22 cellular contexts compared by ENCODE assay signal in genomic region chr1:156906206-156906910, GRCh38. TPM values are rescaled to one million over a fixed set of nuclear protein-coding genes. Genes with fewer than 3 reads are reported as not detected.
"Had no signal": no experiment of that assay in that cellular context is flagged by ENCODE, and none has a peak within 500 bp of the region (broad histone marks: within the 10 kb centered on the region; RNA-seq: fewer than 3 reads in every experiment).

No MANE protein-coding gene starts in this region.

- H3K9ac ChIP-seq: neural progenitor cell had no signal

- H3K36me3 ChIP-seq: cardiac muscle cell, neural progenitor cell, prostate gland, thoracic aorta had no signal

- H3K9me3 Mint-ChIP-seq: activated CD4-positive, alpha-beta memory T cell treated with anti-CD3 and anti-CD28 coated beads for 36 hours; activated naive CD4-positive, alpha-beta T cell treated with anti-CD3 and anti-CD28 coated beads, Interleukin-2, amount 10 ng/mL, durations not matched to agents 7 days and 5 days; naive thymus-derived CD4-positive, alpha-beta T cell; neural progenitor cell had no signal

- H3K4me1 Mint-ChIP-seq: activated naive CD4-positive, alpha-beta T cell treated with anti-CD3 and anti-CD28 coated beads, Interleukin-2, amount 10 ng/mL, durations not matched to agents 7 days and 5 days had no signal

- H3K9me3 ChIP-seq: gastrocnemius medialis, prostate gland, right atrium auricular region, thoracic aorta, upper lobe of left lung had no signal

- H3K4me3 ChIP-seq: cardiac muscle cell, gastrocnemius medialis, neural progenitor cell, prostate gland, right atrium auricular region, thoracic aorta, upper lobe of left lung had no signal

- H3K27ac Mint-ChIP-seq: activated CD4-positive, alpha-beta memory T cell treated with anti-CD3 and anti-CD28 coated beads for 36 hours; activated naive CD4-positive, alpha-beta T cell treated with anti-CD3 and anti-CD28 coated beads, Interleukin-2, amount 10 ng/mL, durations not matched to agents 7 days and 5 days; naive thymus-derived CD4-positive, alpha-beta T cell; neural progenitor cell had no signal

- H3K4me1 ChIP-seq: neural progenitor cell, prostate gland had no signal

- H3K4me3 Mint-ChIP-seq: activated CD4-positive, alpha-beta memory T cell treated with anti-CD3 and anti-CD28 coated beads for 36 hours; activated naive CD4-positive, alpha-beta T cell treated with anti-CD3 and anti-CD28 coated beads, Interleukin-2, amount 10 ng/mL, durations not matched to agents 7 days and 5 days; naive thymus-derived CD4-positive, alpha-beta T cell; neural progenitor cell had no signal

- H3K27me3 ChIP-seq: cardiac muscle cell, right atrium auricular region, upper lobe of left lung had no signal

- H3K4me2 ChIP-seq: neural progenitor cell had no signal

- H3K36me3 Mint-ChIP-seq: activated CD4-positive, alpha-beta memory T cell treated with anti-CD3 and anti-CD28 coated beads for 36 hours; activated naive CD4-positive, alpha-beta T cell treated with anti-CD3 and anti-CD28 coated beads, Interleukin-2, amount 10 ng/mL, durations not matched to agents 7 days and 5 days; naive thymus-derived CD4-positive, alpha-beta T cell; neural progenitor cell had no signal

- DNase-seq: activated CD4-positive, alpha-beta memory T cell treated with anti-CD3 and anti-CD28 coated beads for 36 hours; activated CD4-positive, alpha-beta T cell treated with anti-CD3 and anti-CD28 coated beads for 48 hours; activated effector memory CD4-positive, alpha-beta T cell treated with anti-CD3 and anti-CD28 coated beads, Interleukin-2, amount 50 U/mL, for 16 hours; activated naive CD4-positive, alpha-beta T cell treated with anti-CD3 and anti-CD28 coated beads, Interleukin-2, amount 10 ng/mL, durations not matched to agents 7 days and 5 days; activated T-cell treated with anti-CD3 and anti-CD28 coated beads, Interleukin-2, amount 50 U/mL, for 48 hours; amygdala; effector CD4-positive, alpha-beta T cell; gastrocnemius medialis; hypothalamus; naive thymus-derived CD4-positive, alpha-beta T cell; stimulated activated CD4-positive, alpha-beta T cell treated with anti-CD3 and anti-CD28 coated beads, Interleukin-4, amount 100 ng/mL, for 24 hours; stimulated activated naive CD4-positive, alpha-beta T cell treated with Interleukin-2 at 50 U/mL for 16 hours; upper lobe of left lung had no signal

- ATAC-seq: gastrocnemius medialis had no signal

- H3K27ac ChIP-seq: cardiac muscle cell, gastrocnemius medialis, neural progenitor cell, prostate gland, right atrium auricular region, thoracic aorta, upper lobe of left lung had no signal

- H2AFZ ChIP-seq: neural progenitor cell had no signal

RNA-seq across cellular contexts. Expression of gene PEAR1, which starts 12.8 kb away (rescaled TPM):
- total RNA-seq: activated CD4-positive, alpha-beta memory T cell treated with anti-CD3 and anti-CD28 coated beads for 36 hours had no signal

RNA-seq across cellular contexts. Expression of gene LRRC71, which starts 14.1 kb away (rescaled TPM):
- total RNA-seq: activated CD4-positive, alpha-beta memory T cell treated with anti-CD3 and anti-CD28 coated beads for 36 hours; esophagus mucosa; gastrocnemius medialis; lower leg skin; naive thymus-derived CD4-positive, alpha-beta T cell; right atrium auricular region; T-helper 2 cell treated with Interferon-gamma antibody and Interleukin-4, amounts not matched to agents 100 ng/mL and 5 ng/mL, for 36 hours; thoracic aorta had no signal
- polyA plus RNA-seq: naive thymus-derived CD4-positive, alpha-beta T cell had no signal

RNA-seq across cellular contexts. Expression of gene NTRK1, which starts 45.7 kb away (rescaled TPM):
- total RNA-seq: osteocyte had no signal

RNA-seq across cellular contexts. Expression of gene INSRR, which starts 47.4 kb away (rescaled TPM):
- total RNA-seq: esophagus mucosa, gastrocnemius medialis, lower leg skin, right atrium auricular region, thoracic aorta had no signal
- polyA plus RNA-seq: naive thymus-derived CD4-positive, alpha-beta T cell had no signal
